In genomic region chr4:704198-704891, GRCh38 we compare ENCODE assay signal across 1 cellular context.
TF ChIP-seq lines count a peak whose summit lies in the region.

No MANE protein-coding gene starts in this region.

TF ChIP-seq in SK-N-SH, 30 proteins besides CTCF, POLR2A, EP300 and RAD21 (continued from another document):
- no peak for TF ChIP-seq FOXM1 (IDR thresholded peaks at IDR 0.05; ENCODE audit: low read depth)
- no peak for TF ChIP-seq MAX (IDR thresholded peaks at IDR 0.05; ENCODE audit: low read depth)
- TF ChIP-seq ELF1 (IDR thresholded peaks at IDR 0.05), result no peak
- no peak for TF ChIP-seq ZBTB33 (IDR thresholded peaks at IDR 0.05; ENCODE audit: borderline replicate concordance, low read depth)
- TF ChIP-seq MEF2A (IDR thresholded peaks at IDR 0.05; ENCODE audit: borderline replicate concordance, low read depth), result no peak
- no peak for TF ChIP-seq USF1 (IDR thresholded peaks at IDR 0.05; ENCODE audit: borderline replicate concordance, low read depth)
- TF ChIP-seq GATA2 (CRISPR knock-in tag; IDR thresholded peaks at IDR 0.05), result no peak
- no peak for TF ChIP-seq IRF3 (IDR thresholded peaks at IDR 0.05; ENCODE audit: low read depth, low read length)
- no peak for TF ChIP-seq NRF1 (IDR thresholded peaks at IDR 0.05; ENCODE audit: low read depth, low read length)
- TF ChIP-seq RXRA (IDR thresholded peaks at IDR 0.05; ENCODE audit: borderline replicate concordance, low read depth), result no peak
